Comparison of ENCODE assay signal across 20 cellular contexts in the genomic region with DNA sequence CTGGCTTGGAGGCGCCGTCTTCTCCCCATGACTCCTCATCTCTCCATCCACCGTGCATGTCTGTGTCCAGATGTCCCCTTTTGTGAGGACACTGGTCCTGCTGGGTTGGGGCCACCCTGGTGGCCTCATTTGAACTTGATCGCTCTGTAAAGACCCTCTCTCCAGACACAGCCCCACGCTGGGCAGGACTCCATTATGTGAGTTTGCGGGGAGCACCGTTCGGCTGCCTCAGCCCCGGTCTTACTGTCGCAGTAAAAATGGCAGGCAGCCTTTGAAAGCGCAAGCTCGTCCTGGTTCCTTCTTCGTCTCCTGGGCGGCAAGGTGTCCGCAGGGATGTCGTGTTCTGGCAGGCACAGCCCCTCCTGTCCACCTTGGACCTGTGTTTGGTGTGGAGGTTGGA. TPM values are rescaled to one million over a fixed set of nuclear protein-coding genes. Genes with fewer than 3 reads are reported as not detected.
A peak's percentile ranks its signal among the peaks of the same experiment; 100 is the strongest.
DNase-seq lines count a peak whose midpoint lies in the region; ATAC-seq and TF ChIP-seq lines count a peak whose summit lies in the region.
"Had no signal": no experiment of that assay in that cellular context is flagged by ENCODE, and none has a peak within 500 bp of the region (broad histone marks: within the 10 kb centered on the region; RNA-seq: fewer than 3 reads in every experiment).

No MANE protein-coding gene starts in this region.

- DNase-seq in activated CD4-positive, alpha-beta T cell treated with anti-CD3 and anti-CD28 coated beads for 36 hours = no peak
- no peak for DNase-seq in activated CD4-positive, alpha-beta T cell treated with anti-CD3 and anti-CD28 coated beads, Interleukin-2, amount 50 U/mL, for 48 hours
- DNase-seq in left cardiac atrium = peak; percentile 16
- DNase-seq in cardiac septum (ENCODE audit: low spot score) = no peak
- peak; percentile 13 for DNase-seq in glutamatergic neuron
- DNase-seq in spleen = peak; percentile 67
- DNase-seq in stomach = no peak
- DNase-seq in ACHN = no peak
- DNase-seq: Caco-2; CD4-positive, CD25-positive, alpha-beta regulatory T cell; GF-D8; H9; NCI-H1417; NCI-H187 treated with DMSO at 0.1 percent for 48 hours; NCI-H2227 treated with DMSO at 0.1 percent for 48 hours; NCI-H510A treated with DMSO at 0.1 percent for 48 hours; NCI-H82; OCI-M1 had no signal

- ATAC-seq in activated CD4-positive, alpha-beta T cell treated with anti-CD3 and anti-CD28 coated beads for 36 hours = no peak
- no peak for ATAC-seq in left cardiac atrium

- no peak for TF ChIP-seq EP300 in stomach (IDR thresholded peaks at IDR 0.05)

- peaks cover 46% of the 10 kb centered on the region for H3K36me3 Mint-ChIP-seq in activated CD4-positive, alpha-beta T cell treated with anti-CD3 and anti-CD28 coated beads for 36 hours (ENCODE audit: low read depth)
- H3K36me3 Mint-ChIP-seq in glutamatergic neuron (ENCODE audit: unreplicated experiment) = peaks cover 12% of the 10 kb centered on the region

- CTCF ChIA-PET in activated CD4-positive, alpha-beta T cell treated with anti-CD3 and anti-CD28 coated beads for 36 hours (lab: Charles Lee) = interaction anchor here (0.7 to 1.4 kb wide), 4 partner anchors 10 to 32 kb away, joined by 3 to 5 read pairs (median 4); no protein-coding TSS in a partner anchor

- H3K4me1 Mint-ChIP-seq in activated CD4-positive, alpha-beta T cell treated with anti-CD3 and anti-CD28 coated beads for 36 hours = peaks cover 15% of the 10 kb centered on the region
- H3K4me1 Mint-ChIP-seq in glutamatergic neuron (ENCODE audit: low read depth, unreplicated experiment) = peaks cover 10% of the 10 kb centered on the region

- peak overlapping the region; percentile 47 for H3K27ac Mint-ChIP-seq in activated CD4-positive, alpha-beta T cell treated with anti-CD3 and anti-CD28 coated beads for 36 hours
- H3K27ac Mint-ChIP-seq in glutamatergic neuron (ENCODE audit: unreplicated experiment) = no peak overlapping the region
- H3K27ac Mint-ChIP-seq: H9 had no signal

- POLR2A ChIA-PET in activated CD4-positive, alpha-beta T cell treated with anti-CD3 and anti-CD28 coated beads for 36 hours (lab: Charles Lee) = no interaction called here

- H3K4me3 ChIP-seq in spleen = no peak overlapping the region
- H3K4me3 ChIP-seq in stomach = no peak overlapping the region

- intact Hi-C loops in activated CD4-positive, alpha-beta T cell treated with anti-CD3 and anti-CD28 coated beads for 36 hours (cut with DNase I, micrococcal nuclease) = no loop called here
- intact Hi-C loops in left cardiac atrium (cut with DNase I) (no loop called here), cardiac septum (cut with DNase I) (no loop called here), spleen (cut with DNase I; ENCODE audit: low total_unique reads) (no loop called here), stomach (cut with DNase I; ENCODE audit: low total_unique reads) (no loop called here)

- H3K27ac ChIP-seq in spleen (peak overlapping the region in 7 of 8 donors; percentile 61 to 82 (median 74)), stomach (no peak overlapping the region)
- H3K27ac ChIP-seq: 22Rv1, KMS-11 had no signal

- peaks cover 0 to 65% (median 43%) of the 10 kb centered on the region in 6 donors for H3K4me1 ChIP-seq in spleen
- peaks cover 0 to 4% (median 0%) of the 10 kb centered on the region in 4 donors for H3K4me1 ChIP-seq in stomach
- H3K4me1 ChIP-seq: Caco-2 had no signal

- H3K27me3 ChIP-seq in spleen (replicated peaks in 1 of 7) = no peaks in the 10 kb centered on the region
- H3K27me3 ChIP-seq in stomach = no peaks in the 10 kb centered on the region

- in situ Hi-C loops in ACHN (cut with HindIII; ENCODE audit: low pct_ligation_motif_present, low pct_unique_long_range_greater_than_20kb, low sequenced_read_pairs) = no loop called here

- H3K9me3 Mint-ChIP-seq in activated CD4-positive, alpha-beta T cell treated with anti-CD3 and anti-CD28 coated beads for 36 hours (ENCODE audit: low read depth) = no peaks in the 10 kb centered on the region
- H3K9me3 Mint-ChIP-seq in glutamatergic neuron (ENCODE audit: unreplicated experiment) = peaks cover 1% of the 10 kb centered on the region
- H3K9me3 Mint-ChIP-seq: CD4-positive, CD25-positive, alpha-beta regulatory T cell; H9 had no signal

- H3K36me3 ChIP-seq in spleen = peaks cover 3 to 76% (median 44%) of the 10 kb centered on the region in 6 donors
- H3K36me3 ChIP-seq in stomach = peaks cover 10 to 41% (median 40%) of the 10 kb centered on the region in 4 donors

- 83 to 97% (median 89%) methylated on average over 15 to 16 of the region's 16 CpGs for WGBS in spleen, 5 donors
- 93 to 99% (median 96%) methylated on average over 16 of the region's 16 CpGs for WGBS in stomach, 5 donors

- H3K4me3 Mint-ChIP-seq in activated CD4-positive, alpha-beta T cell treated with anti-CD3 and anti-CD28 coated beads for 36 hours = no peak overlapping the region
- peak overlapping the region; percentile 0 for H3K4me3 Mint-ChIP-seq in glutamatergic neuron (ENCODE audit: unreplicated experiment)
- H3K4me3 Mint-ChIP-seq: CD4-positive, CD25-positive, alpha-beta regulatory T cell; H9 had no signal

- TF ChIP-seq CTCF in glutamatergic neuron (IDR thresholded peaks at IDR 0.05; ENCODE audit: partially characterized antibody, unreplicated experiment) (no peak), spleen (IDR thresholded peaks at IDR 0.05 in 8 of 11, conservative IDR thresholded peaks at IDR 0.05 in 3 of 11) (no peak), stomach (IDR thresholded peaks at IDR 0.05) (no peak)

- TF ChIP-seq POLR2A in spleen (IDR thresholded peaks at IDR 0.05) (no peak), stomach (IDR thresholded peaks at IDR 0.05) (no peak)

- H3K9me3 ChIP-seq in spleen = no peaks in the 10 kb centered on the region
- H3K9me3 ChIP-seq in stomach = no peaks in the 10 kb centered on the region
- H3K9me3 ChIP-seq: Caco-2 had no signal

- no peaks in the 10 kb centered on the region for H3K27me3 Mint-ChIP-seq in activated CD4-positive, alpha-beta T cell treated with anti-CD3 and anti-CD28 coated beads for 36 hours
- H3K27me3 Mint-ChIP-seq in glutamatergic neuron (ENCODE audit: unreplicated experiment) = peaks cover 4% of the 10 kb centered on the region
- H3K27me3 Mint-ChIP-seq: CD4-positive, CD25-positive, alpha-beta regulatory T cell had no signal

RNA-seq across cellular contexts. Expression of a gene that starts 17.7 kb away (rescaled TPM):
- 100 to 1,000 TPM in 1 of 2 experiments, 10 to 100 TPM in 1; 96.0 to 104 TPM for total RNA-seq in activated CD4-positive, alpha-beta T cell treated with anti-CD3 and anti-CD28 coated beads for 36 hours
- 10 to 100 TPM; 17.1 to 18.9 TPM for total RNA-seq in left cardiac atrium
- total RNA-seq in cardiac septum = 16.4 TPM
- 5.3 TPM for total RNA-seq in glutamatergic neuron (ENCODE audit: unreplicated experiment)
- total RNA-seq in spleen = 10 to 100 TPM; 38.6 to 64.9 (median 56.1) TPM
- 10 to 100 TPM; 20.7 to 36.4 (median 30.0) TPM for polyA plus RNA-seq in spleen
- 10 to 100 TPM in 1 of 5 donors, 1 to 10 TPM in 4; 5.4 to 14.0 (median 6.6) TPM for total RNA-seq in stomach
- 1 to 10 TPM; 2.6 to 8.2 (median 2.6) TPM for polyA plus RNA-seq in stomach

Comparison
In these comparisons a context has a peak if more than half of its experiments do, and no peak if none do; other contexts are left out.
1. DNase-seq: peak in left cardiac atrium (single experiment), glutamatergic neuron (single experiment) and spleen (single experiment); none in activated CD4-positive, alpha-beta T cell treated with anti-CD3 and anti-CD28 coated beads for 36 hours (single experiment), activated CD4-positive, alpha-beta T cell treated with anti-CD3 and anti-CD28 coated beads, Interleukin-2, amount 50 U/mL, for 48 hours (0 of 2), cardiac septum (single experiment), stomach (single experiment) and ACHN (single experiment).
2. H3K27ac ChIP-seq: peak in spleen (7 of 8); none in stomach (0 of 5).